ENCODE assay signal across 20 cellular contexts in the genomic region with DNA sequence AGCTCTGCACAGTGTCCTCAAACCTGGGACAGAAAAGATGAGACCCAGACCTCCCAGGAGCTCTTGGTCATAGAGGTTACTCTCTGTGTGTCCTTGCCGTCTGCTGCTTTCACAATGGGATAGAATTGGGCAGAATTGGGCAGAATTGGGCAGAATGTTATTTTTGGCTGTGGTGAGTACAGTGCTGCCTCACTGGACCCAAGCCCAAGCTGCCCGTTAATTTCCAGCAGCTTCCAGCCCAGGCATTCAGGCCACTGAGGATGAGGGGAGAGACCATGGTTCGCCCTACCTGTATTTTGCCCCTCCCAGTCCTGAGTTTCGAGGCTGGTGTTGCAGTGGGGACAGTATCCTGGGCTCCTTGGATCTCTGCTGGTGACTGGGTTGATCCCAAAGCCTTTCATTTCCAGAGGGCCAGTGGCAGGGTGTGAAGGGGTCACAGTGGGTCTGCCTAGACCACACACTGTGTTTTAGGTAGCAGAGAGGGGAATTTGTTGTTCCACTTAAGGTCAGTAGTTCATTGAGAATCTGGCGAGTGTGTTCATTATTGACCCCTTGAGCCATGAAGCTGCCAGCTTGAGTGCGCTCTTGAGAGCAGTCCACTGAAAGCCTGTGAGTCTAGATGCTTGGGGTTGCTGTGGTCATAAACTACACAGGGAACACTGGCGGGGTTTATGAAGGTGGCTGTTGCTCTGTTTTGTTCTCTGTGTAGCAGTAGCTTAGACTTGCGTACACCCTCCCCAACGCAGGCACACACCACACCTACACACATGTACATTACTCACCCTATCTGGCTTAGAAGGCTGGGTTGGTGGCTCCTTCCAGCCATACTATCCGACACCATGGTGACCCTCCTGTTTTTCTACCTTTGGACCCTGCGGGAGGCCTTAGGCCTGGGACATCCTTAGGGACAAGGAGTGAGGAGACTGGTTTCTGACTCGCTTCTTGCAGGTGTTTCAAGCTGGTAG. TPM values are rescaled to one million over a fixed set of nuclear protein-coding genes. Genes with fewer than 3 reads are reported as not detected.
DNase-seq lines count a peak whose midpoint lies in the region; ATAC-seq and TF ChIP-seq lines count a peak whose summit lies in the region.
"Had no signal": no experiment of that assay in that cellular context is flagged by ENCODE, and none has a peak within 500 bp of the region (broad histone marks: within the 10 kb centered on the region; RNA-seq: fewer than 3 reads in every experiment).

No MANE protein-coding gene starts in this region.

- TF ChIP-seq CTCF in thyroid gland (IDR thresholded peaks at IDR 0.05), result no peak
- TF ChIP-seq CTCF in smooth muscle cell (IDR thresholded peaks at IDR 0.05; ENCODE audit: borderline replicate concordance, insufficient read depth, poor library complexity, severe bottlenecking), result no peak

- H3K9ac ChIP-seq in smooth muscle cell (ENCODE audit: low read depth), result no peak overlapping the region

- H3K4me3 Mint-ChIP-seq in activated CD4-positive, alpha-beta T cell treated with anti-CD3 and anti-CD28 coated beads, Interleukin-2, amount 10 ng/mL, durations not matched to agents 24 days and 14 days, result no peak overlapping the region
- no peak overlapping the region for H3K4me3 Mint-ChIP-seq in stimulated activated naive CD8-positive, alpha-beta T cell treated with anti-CD3 and anti-CD28 coated beads, Interleukin-15, Interleukin-2, amounts not matched to agents 100 ng/mL and 50 ng/mL, for 24 hours
- no peak overlapping the region for H3K4me3 Mint-ChIP-seq in stimulated activated naive CD8-positive, alpha-beta T cell treated with anti-CD3 and anti-CD28 coated beads, Interleukin-15, amount 100 ng/mL, for 72 hours
- H3K4me3 Mint-ChIP-seq: HFFc6 had no signal

- H3K27ac ChIP-seq in thyroid gland, result no peak overlapping the region
- H3K27ac ChIP-seq in smooth muscle cell (ENCODE audit: low read depth), result no peak overlapping the region
- H3K27ac ChIP-seq: A549, RWPE1 had no signal

- no peak for ATAC-seq in stimulated activated naive CD8-positive, alpha-beta T cell treated with anti-CD3 and anti-CD28 coated beads, Interleukin-15, amount 100 ng/mL, for 72 hours
- ATAC-seq: A549; activated CD4-positive, CD25-positive, alpha-beta regulatory T cell treated with anti-CD3 and anti-CD28 coated beads, Interleukin-2, amount 50 U/mL, for 24 hours had no signal

- DNase-seq in activated CD4-positive, alpha-beta T cell treated with anti-CD3 and anti-CD28 coated beads, Interleukin-2, amount 10 ng/mL, durations not matched to agents 24 days and 14 days, result no peak
- no peak for DNase-seq in activated CD4-positive, alpha-beta T cell treated with anti-CD3 and anti-CD28 coated beads, Interleukin-2, amount 50 U/mL, for 1 hour
- no peak for DNase-seq in stimulated activated naive CD8-positive, alpha-beta T cell treated with anti-CD3 and anti-CD28 coated beads, Interleukin-15, amount 100 ng/mL, for 72 hours
- DNase-seq in fibroblast of gingiva (ENCODE audit: low read depth) (peak; percentile 27), thyroid gland (peak; percentile 57 to 73), NCI-H2196 (lab: John Stamatoyannopoulos, UW; ENCODE audit: unreplicated experiment) (no peak), smooth muscle cell (lab: John Stamatoyannopoulos, UW; ENCODE audit: unreplicated experiment) (no peak)
- DNase-seq: activated naive CD4-positive, alpha-beta T cell; EL; erythroblast; HFFc6; MG63; NCI-H1436; retina; stimulated activated CD8-positive, alpha-beta memory T cell treated with anti-CD3 and anti-CD28 coated beads, Interleukin-4, amount 100 ng/mL, for 48 hours; T1000 had no signal

- no peaks in the 10 kb centered on the region for H3K27me3 ChIP-seq in thyroid gland
- no peaks in the 10 kb centered on the region for H3K27me3 ChIP-seq in smooth muscle cell (ENCODE audit: low read depth)
- H3K27me3 ChIP-seq: MG63 had no signal

- TF ChIP-seq POLR2A in thyroid gland (IDR thresholded peaks at IDR 0.05), result no peak

- peaks cover 19% of the 10 kb centered on the region for H3K79me2 ChIP-seq in smooth muscle cell (ENCODE audit: low read depth)

- no peaks in the 10 kb centered on the region for H3K9me3 ChIP-seq in thyroid gland
- no peaks in the 10 kb centered on the region for H3K9me3 ChIP-seq in smooth muscle cell (replicated peaks; ENCODE audit: low read depth)
- H3K9me3 ChIP-seq: A549, MG63 had no signal

- no peaks in the 10 kb centered on the region for H3F3A ChIP-seq in smooth muscle cell (ENCODE audit: low read depth)

- H3K4me1 Mint-ChIP-seq in activated CD4-positive, alpha-beta T cell treated with anti-CD3 and anti-CD28 coated beads, Interleukin-2, amount 10 ng/mL, durations not matched to agents 24 days and 14 days, result peaks cover 36% of the 10 kb centered on the region
- H3K4me1 Mint-ChIP-seq in stimulated activated naive CD8-positive, alpha-beta T cell treated with anti-CD3 and anti-CD28 coated beads, Interleukin-15, Interleukin-2, amounts not matched to agents 100 ng/mL and 50 ng/mL, for 24 hours (ENCODE audit: low read depth), result peaks cover 44% of the 10 kb centered on the region
- H3K4me1 Mint-ChIP-seq in stimulated activated naive CD8-positive, alpha-beta T cell treated with anti-CD3 and anti-CD28 coated beads, Interleukin-15, amount 100 ng/mL, for 72 hours, result peaks cover 50% of the 10 kb centered on the region

- H3K4me3 ChIP-seq in thyroid gland (replicated peaks in 1 of 3) (no peak overlapping the region), smooth muscle cell (no peak overlapping the region)
- H3K4me3 ChIP-seq: A549, MG63 had no signal

- no peaks in the 10 kb centered on the region for H3K9me3 Mint-ChIP-seq in activated CD4-positive, alpha-beta T cell treated with anti-CD3 and anti-CD28 coated beads, Interleukin-2, amount 10 ng/mL, durations not matched to agents 24 days and 14 days
- no peaks in the 10 kb centered on the region for H3K9me3 Mint-ChIP-seq in stimulated activated naive CD8-positive, alpha-beta T cell treated with anti-CD3 and anti-CD28 coated beads, Interleukin-15, Interleukin-2, amounts not matched to agents 100 ng/mL and 50 ng/mL, for 24 hours
- H3K9me3 Mint-ChIP-seq in stimulated activated naive CD8-positive, alpha-beta T cell treated with anti-CD3 and anti-CD28 coated beads, Interleukin-15, amount 100 ng/mL, for 72 hours, result no peaks in the 10 kb centered on the region
- H3K9me3 Mint-ChIP-seq: HFFc6 had no signal

- H3K36me3 Mint-ChIP-seq in activated CD4-positive, alpha-beta T cell treated with anti-CD3 and anti-CD28 coated beads, Interleukin-2, amount 10 ng/mL, durations not matched to agents 24 days and 14 days (ENCODE audit: low read depth), result peaks cover 58% of the 10 kb centered on the region
- peaks cover 48% of the 10 kb centered on the region for H3K36me3 Mint-ChIP-seq in stimulated activated naive CD8-positive, alpha-beta T cell treated with anti-CD3 and anti-CD28 coated beads, Interleukin-15, Interleukin-2, amounts not matched to agents 100 ng/mL and 50 ng/mL, for 24 hours (ENCODE audit: low read depth)

- WGBS in thyroid gland, 2 donors, result 56 to 66% methylated on average over 9 to 12 of the region's 12 CpGs
- WGBS in smooth muscle cell (ENCODE audit: low lambda C conversion rate), result 98% methylated on average over 12 of the region's 12 CpGs

- peak overlapping the region; percentile 40 for H3K27ac Mint-ChIP-seq in activated CD4-positive, alpha-beta T cell treated with anti-CD3 and anti-CD28 coated beads, Interleukin-2, amount 10 ng/mL, durations not matched to agents 24 days and 14 days
- H3K27ac Mint-ChIP-seq in stimulated activated naive CD8-positive, alpha-beta T cell treated with anti-CD3 and anti-CD28 coated beads, Interleukin-15, Interleukin-2, amounts not matched to agents 100 ng/mL and 50 ng/mL, for 24 hours, result peak overlapping the region; percentile 61
- no peak overlapping the region for H3K27ac Mint-ChIP-seq in stimulated activated naive CD8-positive, alpha-beta T cell treated with anti-CD3 and anti-CD28 coated beads, Interleukin-15, amount 100 ng/mL, for 72 hours
- H3K27ac Mint-ChIP-seq: HFFc6 had no signal

- H4K20me1 ChIP-seq in smooth muscle cell (ENCODE audit: low read depth), result peaks cover 51% of the 10 kb centered on the region

- no peak overlapping the region for H2AFZ ChIP-seq in smooth muscle cell (ENCODE audit: low read depth)

- peaks cover 0 to 18% of the 10 kb centered on the region in 2 donors for H3K4me1 ChIP-seq in thyroid gland
- no peaks in the 10 kb centered on the region for H3K4me1 ChIP-seq in smooth muscle cell (ENCODE audit: low read depth)
- H3K4me1 ChIP-seq: A549 had no signal

- H3K36me3 ChIP-seq in thyroid gland, result peaks cover 0 to 6% of the 10 kb centered on the region in 2 donors
- no peaks in the 10 kb centered on the region for H3K36me3 ChIP-seq in smooth muscle cell (ENCODE audit: low read depth)

- H3K4me2 ChIP-seq in smooth muscle cell, result no peak overlapping the region
- H3K4me2 ChIP-seq: A549 had no signal

- intact Hi-C loops in activated CD4-positive, alpha-beta T cell treated with anti-CD3 and anti-CD28 coated beads, Interleukin-2, amount 10 ng/mL, durations not matched to agents 24 days and 14 days (cut with micrococcal nuclease), result no loop called here
- intact Hi-C loops in thyroid gland (cut with DNase I), result no loop called here

- H3K27me3 Mint-ChIP-seq in activated CD4-positive, alpha-beta T cell treated with anti-CD3 and anti-CD28 coated beads, Interleukin-2, amount 10 ng/mL, durations not matched to agents 24 days and 14 days, result no peaks in the 10 kb centered on the region
- no peaks in the 10 kb centered on the region for H3K27me3 Mint-ChIP-seq in stimulated activated naive CD8-positive, alpha-beta T cell treated with anti-CD3 and anti-CD28 coated beads, Interleukin-15, Interleukin-2, amounts not matched to agents 100 ng/mL and 50 ng/mL, for 24 hours
- no peaks in the 10 kb centered on the region for H3K27me3 Mint-ChIP-seq in stimulated activated naive CD8-positive, alpha-beta T cell treated with anti-CD3 and anti-CD28 coated beads, Interleukin-15, amount 100 ng/mL, for 72 hours

RNA-seq across cellular contexts. Expression of a gene that starts 23.5 kb away (rescaled TPM):
- total RNA-seq in activated CD4-positive, alpha-beta T cell treated with anti-CD3 and anti-CD28 coated beads, Interleukin-2, amount 10 ng/mL, durations not matched to agents 24 days and 14 days, result 0.09 and 0.31 TPM in 2 replicates
- total RNA-seq in thyroid gland (1 to 10 TPM in 2 of 4 donors, under 1 TPM in 2; 0.54 to 2.3 (median 0.88) TPM), smooth muscle cell (2.6 and 5.3 TPM in 2 replicates)
- polyA plus RNA-seq in smooth muscle cell, result 11.6 and 12.5 TPM in 2 replicates

RNA-seq across cellular contexts. Expression of a gene that starts 46.2 kb away (rescaled TPM):
- total RNA-seq in activated CD4-positive, alpha-beta T cell treated with anti-CD3 and anti-CD28 coated beads, Interleukin-2, amount 10 ng/mL, durations not matched to agents 24 days and 14 days, result 192 and 198 TPM in 2 replicates
- 10 to 100 TPM; 40.0 to 57.6 (median 49.3) TPM for total RNA-seq in thyroid gland
- 21.8 and 30.2 TPM in 2 replicates for total RNA-seq in smooth muscle cell
- 48.3 and 52.5 TPM in 2 replicates for polyA plus RNA-seq in smooth muscle cell

Comparison
In these comparisons a context has a peak if more than half of its experiments do, and no peak if none do; other contexts are left out.
1. H3K27ac Mint-ChIP-seq: peak in activated CD4-positive, alpha-beta T cell treated with anti-CD3 and anti-CD28 coated beads, Interleukin-2, amount 10 ng/mL, durations not matched to agents 24 days and 14 days (single experiment) and stimulated activated naive CD8-positive, alpha-beta T cell treated with anti-CD3 and anti-CD28 coated beads, Interleukin-15, Interleukin-2, amounts not matched to agents 100 ng/mL and 50 ng/mL, for 24 hours (single experiment); none in stimulated activated naive CD8-positive, alpha-beta T cell treated with anti-CD3 and anti-CD28 coated beads, Interleukin-15, amount 100 ng/mL, for 72 hours (0 of 2).
2. DNase-seq: peak in fibroblast of gingiva (single experiment) and thyroid gland (2 of 2); none in activated CD4-positive, alpha-beta T cell treated with anti-CD3 and anti-CD28 coated beads, Interleukin-2, amount 10 ng/mL, durations not matched to agents 24 days and 14 days (single experiment), activated CD4-positive, alpha-beta T cell treated with anti-CD3 and anti-CD28 coated beads, Interleukin-2, amount 50 U/mL, for 1 hour (single experiment), stimulated activated naive CD8-positive, alpha-beta T cell treated with anti-CD3 and anti-CD28 coated beads, Interleukin-15, amount 100 ng/mL, for 72 hours (0 of 2), NCI-H2196 (single experiment) and smooth muscle cell (single experiment).